ENCODE assay signal across 1 cellular context in the genomic region with DNA sequence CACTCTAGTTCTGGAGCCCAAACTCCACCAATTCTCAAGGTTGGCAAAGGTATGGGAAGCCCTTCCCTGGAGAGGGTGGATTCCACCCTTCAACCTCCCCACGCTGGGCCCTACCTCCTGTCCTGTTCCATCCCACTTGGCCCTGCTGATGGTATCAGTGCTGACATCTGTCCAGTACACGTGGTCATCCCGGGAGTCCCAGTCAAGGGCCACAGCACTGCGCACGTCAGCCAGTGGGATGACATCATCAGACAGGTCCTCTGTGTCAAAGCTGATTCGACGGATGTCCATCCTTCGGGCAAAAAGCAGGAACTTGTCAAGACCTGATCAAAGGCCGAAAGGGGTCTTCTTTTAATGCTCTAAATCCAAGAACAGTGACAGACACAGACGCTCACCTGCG.
TF ChIP-seq lines count a peak whose summit lies in the region.

No MANE protein-coding gene starts in this region.

TF ChIP-seq in K562, 482 proteins besides CTCF, POLR2A, EP300 and RAD21 (continued from another document and continues in another):
- TF ChIP-seq, protein P1, sequence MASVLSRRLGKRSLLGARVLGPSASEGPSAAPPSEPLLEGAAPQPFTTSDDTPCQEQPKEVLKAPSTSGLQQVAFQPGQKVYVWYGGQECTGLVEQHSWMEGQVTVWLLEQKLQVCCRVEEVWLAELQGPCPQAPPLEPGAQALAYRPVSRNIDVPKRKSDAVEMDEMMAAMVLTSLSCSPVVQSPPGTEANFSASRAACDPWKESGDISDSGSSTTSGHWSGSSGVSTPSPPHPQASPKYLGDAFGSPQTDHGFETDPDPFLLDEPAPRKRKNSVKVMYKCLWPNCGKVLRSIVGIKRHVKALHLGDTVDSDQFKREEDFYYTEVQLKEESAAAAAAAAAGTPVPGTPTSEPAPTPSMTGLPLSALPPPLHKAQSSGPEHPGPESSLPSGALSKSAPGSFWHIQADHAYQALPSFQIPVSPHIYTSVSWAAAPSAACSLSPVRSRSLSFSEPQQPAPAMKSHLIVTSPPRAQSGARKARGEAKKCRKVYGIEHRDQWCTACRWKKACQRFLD (CRISPR knock-in tag; IDR thresholded peaks at IDR 0.05), result no peak
- TF ChIP-seq TAF1 (IDR thresholded peaks at IDR 0.05; ENCODE audit: control insufficient read depth, extremely low read depth, insufficient read depth, low read length, severe bottlenecking) (no peak), SMARCA5 (IDR thresholded peaks at IDR 0.05) (no peak), SMAD3 (CRISPR knock-in tag; conservative IDR thresholded peaks at IDR 0.05) (no peak; the same call in 1 of the 2 replicates), NFE2L1 (tag; IDR thresholded peaks at IDR 0.05; ENCODE audit: borderline replicate concordance, low read depth) (no peak), ZNF551 (CRISPR knock-in tag; IDR thresholded peaks at IDR 0.05) (no peak), MCM3 (IDR thresholded peaks at IDR 0.05) (no peak), ZNF212 (CRISPR knock-in tag; IDR thresholded peaks at IDR 0.05) (no peak), TCF7 (IDR thresholded peaks at IDR 0.05; ENCODE audit: borderline replicate concordance) (no peak), MAZ (CRISPR knock-in tag; conservative IDR thresholded peaks at IDR 0.05 in 1 of 2, IDR thresholded peaks at IDR 0.05 in 1 of 2) (no peak; a peak in 2 of 4 replicates), RFX1 (IDR thresholded peaks at IDR 0.05) (no peak), ZNF217 (CRISPR knock-in tag; IDR thresholded peaks at IDR 0.05) (no peak), SUPT5H (IDR thresholded peaks at IDR 0.05) (no peak), NFATC3 (IDR thresholded peaks at IDR 0.05) (no peak), YY1 (IDR thresholded peaks at IDR 0.05; ENCODE audit: borderline replicate concordance in 1 of 3, control insufficient read depth in 1 of 3, extremely low read depth in 1 of 3, insufficient read depth in 3 of 3, insufficient read length in 1 of 3, insufficient replicate concordance in 2 of 3, low read depth in 1 of 3, low read length in 2 of 3) (no peak), CBX1 (IDR thresholded peaks at IDR 0.05; ENCODE audit: low read depth) (no peak), PML (IDR thresholded peaks at IDR 0.05; ENCODE audit: low read length) (no peak), NRF1 (conservative IDR thresholded peaks at IDR 0.05 in 1 of 2, IDR thresholded peaks at IDR 0.05 in 1 of 2) (peak; percentile 82 to 86), CCAR2 (IDR thresholded peaks at IDR 0.05; ENCODE audit: low read depth, low read length) (no peak), SMARCE1 (IDR thresholded peaks at IDR 0.05) (no peak; the same call in 1 of the 2 replicates), ZNF785 (CRISPR knock-in tag; IDR thresholded peaks at IDR 0.05) (no peak), TGIF2 (CRISPR knock-in tag; IDR thresholded peaks at IDR 0.05) (no peak), EHMT2 (IDR thresholded peaks at IDR 0.05) (no peak), ZFP1 (CRISPR knock-in tag; IDR thresholded peaks at IDR 0.05) (no peak)
- TF ChIP-seq, protein P2, sequence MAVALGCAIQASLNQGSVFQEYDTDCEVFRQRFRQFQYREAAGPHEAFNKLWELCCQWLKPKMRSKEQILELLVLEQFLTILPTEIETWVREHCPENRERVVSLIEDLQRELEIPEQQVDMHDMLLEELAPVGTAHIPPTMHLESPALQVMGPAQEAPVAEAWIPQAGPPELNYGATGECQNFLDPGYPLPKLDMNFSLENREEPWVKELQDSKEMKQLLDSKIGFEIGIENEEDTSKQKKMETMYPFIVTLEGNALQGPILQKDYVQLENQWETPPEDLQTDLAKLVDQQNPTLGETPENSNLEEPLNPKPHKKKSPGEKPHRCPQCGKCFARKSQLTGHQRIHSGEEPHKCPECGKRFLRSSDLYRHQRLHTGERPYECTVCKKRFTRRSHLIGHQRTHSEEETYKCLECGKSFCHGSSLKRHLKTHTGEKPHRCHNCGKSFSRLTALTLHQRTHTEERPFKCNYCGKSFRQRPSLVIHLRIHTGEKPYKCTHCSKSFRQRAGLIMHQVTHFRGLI (CRISPR knock-in tag; IDR thresholded peaks at IDR 0.05), result no peak
- TF ChIP-seq, protein P3, sequence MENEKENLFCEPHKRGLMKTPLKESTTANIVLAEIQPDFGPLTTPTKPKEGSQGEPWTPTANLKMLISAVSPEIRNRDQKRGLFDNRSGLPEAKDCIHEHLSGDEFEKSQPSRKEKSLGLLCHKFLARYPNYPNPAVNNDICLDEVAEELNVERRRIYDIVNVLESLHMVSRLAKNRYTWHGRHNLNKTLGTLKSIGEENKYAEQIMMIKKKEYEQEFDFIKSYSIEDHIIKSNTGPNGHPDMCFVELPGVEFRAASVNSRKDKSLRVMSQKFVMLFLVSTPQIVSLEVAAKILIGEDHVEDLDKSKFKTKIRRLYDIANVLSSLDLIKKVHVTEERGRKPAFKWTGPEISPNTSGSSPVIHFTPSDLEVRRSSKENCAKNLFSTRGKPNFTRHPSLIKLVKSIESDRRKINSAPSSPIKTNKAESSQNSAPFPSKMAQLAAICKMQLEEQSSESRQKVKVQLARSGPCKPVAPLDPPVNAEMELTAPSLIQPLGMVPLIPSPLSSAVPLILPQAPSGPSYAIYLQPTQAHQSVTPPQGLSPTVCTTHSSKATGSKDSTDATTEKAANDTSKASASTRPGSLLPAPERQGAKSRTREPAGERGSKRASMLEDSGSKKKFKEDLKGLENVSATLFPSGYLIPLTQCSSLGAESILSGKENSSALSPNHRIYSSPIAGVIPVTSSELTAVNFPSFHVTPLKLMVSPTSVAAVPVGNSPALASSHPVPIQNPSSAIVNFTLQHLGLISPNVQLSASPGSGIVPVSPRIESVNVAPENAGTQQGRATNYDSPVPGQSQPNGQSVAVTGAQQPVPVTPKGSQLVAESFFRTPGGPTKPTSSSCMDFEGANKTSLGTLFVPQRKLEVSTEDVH (IDR thresholded peaks at IDR 0.05; ENCODE audit: low read depth, partially characterized antibody), result peak; percentile 26
- TF ChIP-seq, protein P4, sequence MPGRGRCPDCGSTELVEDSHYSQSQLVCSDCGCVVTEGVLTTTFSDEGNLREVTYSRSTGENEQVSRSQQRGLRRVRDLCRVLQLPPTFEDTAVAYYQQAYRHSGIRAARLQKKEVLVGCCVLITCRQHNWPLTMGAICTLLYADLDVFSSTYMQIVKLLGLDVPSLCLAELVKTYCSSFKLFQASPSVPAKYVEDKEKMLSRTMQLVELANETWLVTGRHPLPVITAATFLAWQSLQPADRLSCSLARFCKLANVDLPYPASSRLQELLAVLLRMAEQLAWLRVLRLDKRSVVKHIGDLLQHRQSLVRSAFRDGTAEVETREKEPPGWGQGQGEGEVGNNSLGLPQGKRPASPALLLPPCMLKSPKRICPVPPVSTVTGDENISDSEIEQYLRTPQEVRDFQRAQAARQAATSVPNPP (IDR thresholded peaks at IDR 0.05; ENCODE audit: borderline replicate concordance, insufficient read depth, insufficient read length), result no peak
- TF ChIP-seq, protein P5, sequence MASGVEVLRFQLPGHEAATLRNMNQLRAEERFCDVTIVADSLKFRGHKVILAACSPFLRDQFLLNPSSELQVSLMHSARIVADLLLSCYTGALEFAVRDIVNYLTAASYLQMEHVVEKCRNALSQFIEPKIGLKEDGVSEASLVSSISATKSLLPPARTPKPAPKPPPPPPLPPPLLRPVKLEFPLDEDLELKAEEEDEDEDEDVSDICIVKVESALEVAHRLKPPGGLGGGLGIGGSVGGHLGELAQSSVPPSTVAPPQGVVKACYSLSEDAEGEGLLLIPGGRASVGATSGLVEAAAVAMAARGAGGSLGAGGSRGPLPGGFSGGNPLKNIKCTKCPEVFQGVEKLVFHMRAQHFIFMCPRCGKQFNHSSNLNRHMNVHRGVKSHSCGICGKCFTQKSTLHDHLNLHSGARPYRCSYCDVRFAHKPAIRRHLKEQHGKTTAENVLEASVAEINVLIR (CRISPR knock-in tag; IDR thresholded peaks at IDR 0.05), result peak; percentile 64
- TF ChIP-seq, protein P6, sequence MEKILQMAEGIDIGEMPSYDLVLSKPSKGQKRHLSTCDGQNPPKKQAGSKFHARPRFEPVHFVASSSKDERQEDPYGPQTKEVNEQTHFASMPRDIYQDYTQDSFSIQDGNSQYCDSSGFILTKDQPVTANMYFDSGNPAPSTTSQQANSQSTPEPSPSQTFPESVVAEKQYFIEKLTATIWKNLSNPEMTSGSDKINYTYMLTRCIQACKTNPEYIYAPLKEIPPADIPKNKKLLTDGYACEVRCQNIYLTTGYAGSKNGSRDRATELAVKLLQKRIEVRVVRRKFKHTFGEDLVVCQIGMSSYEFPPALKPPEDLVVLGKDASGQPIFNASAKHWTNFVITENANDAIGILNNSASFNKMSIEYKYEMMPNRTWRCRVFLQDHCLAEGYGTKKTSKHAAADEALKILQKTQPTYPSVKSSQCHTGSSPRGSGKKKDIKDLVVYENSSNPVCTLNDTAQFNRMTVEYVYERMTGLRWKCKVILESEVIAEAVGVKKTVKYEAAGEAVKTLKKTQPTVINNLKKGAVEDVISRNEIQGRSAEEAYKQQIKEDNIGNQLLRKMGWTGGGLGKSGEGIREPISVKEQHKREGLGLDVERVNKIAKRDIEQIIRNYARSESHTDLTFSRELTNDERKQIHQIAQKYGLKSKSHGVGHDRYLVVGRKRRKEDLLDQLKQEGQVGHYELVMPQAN (IDR thresholded peaks at IDR 0.05; ENCODE audit: borderline replicate concordance), result peak; percentile 50; the same call in 1 of the 2 replicates
- TF ChIP-seq, protein P7, sequence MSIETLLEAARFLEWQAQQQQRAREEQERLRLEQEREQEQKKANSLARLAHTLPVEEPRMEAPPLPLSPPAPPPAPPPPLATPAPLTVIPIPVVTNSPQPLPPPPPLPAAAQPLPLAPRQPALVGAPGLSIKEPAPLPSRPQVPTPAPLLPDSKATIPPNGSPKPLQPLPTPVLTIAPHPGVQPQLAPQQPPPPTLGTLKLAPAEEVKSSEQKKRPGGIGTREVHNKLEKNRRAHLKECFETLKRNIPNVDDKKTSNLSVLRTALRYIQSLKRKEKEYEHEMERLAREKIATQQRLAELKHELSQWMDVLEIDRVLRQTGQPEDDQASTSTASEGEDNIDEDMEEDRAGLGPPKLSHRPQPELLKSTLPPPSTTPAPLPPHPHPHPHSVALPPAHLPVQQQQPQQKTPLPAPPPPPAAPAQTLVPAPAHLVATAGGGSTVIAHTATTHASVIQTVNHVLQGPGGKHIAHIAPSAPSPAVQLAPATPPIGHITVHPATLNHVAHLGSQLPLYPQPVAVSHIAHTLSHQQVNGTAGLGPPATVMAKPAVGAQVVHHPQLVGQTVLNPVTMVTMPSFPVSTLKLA (conservative IDR thresholded peaks at IDR 0.05), result peak; percentile 94 to 97
- TF ChIP-seq, protein P8, sequence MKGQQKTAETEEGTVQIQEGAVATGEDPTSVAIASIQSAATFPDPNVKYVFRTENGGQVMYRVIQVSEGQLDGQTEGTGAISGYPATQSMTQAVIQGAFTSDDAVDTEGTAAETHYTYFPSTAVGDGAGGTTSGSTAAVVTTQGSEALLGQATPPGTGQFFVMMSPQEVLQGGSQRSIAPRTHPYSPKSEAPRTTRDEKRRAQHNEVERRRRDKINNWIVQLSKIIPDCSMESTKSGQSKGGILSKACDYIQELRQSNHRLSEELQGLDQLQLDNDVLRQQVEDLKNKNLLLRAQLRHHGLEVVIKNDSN (CRISPR knock-in tag; IDR thresholded peaks at IDR 0.05), result peak; percentile 78
- TF ChIP-seq, protein P9, sequence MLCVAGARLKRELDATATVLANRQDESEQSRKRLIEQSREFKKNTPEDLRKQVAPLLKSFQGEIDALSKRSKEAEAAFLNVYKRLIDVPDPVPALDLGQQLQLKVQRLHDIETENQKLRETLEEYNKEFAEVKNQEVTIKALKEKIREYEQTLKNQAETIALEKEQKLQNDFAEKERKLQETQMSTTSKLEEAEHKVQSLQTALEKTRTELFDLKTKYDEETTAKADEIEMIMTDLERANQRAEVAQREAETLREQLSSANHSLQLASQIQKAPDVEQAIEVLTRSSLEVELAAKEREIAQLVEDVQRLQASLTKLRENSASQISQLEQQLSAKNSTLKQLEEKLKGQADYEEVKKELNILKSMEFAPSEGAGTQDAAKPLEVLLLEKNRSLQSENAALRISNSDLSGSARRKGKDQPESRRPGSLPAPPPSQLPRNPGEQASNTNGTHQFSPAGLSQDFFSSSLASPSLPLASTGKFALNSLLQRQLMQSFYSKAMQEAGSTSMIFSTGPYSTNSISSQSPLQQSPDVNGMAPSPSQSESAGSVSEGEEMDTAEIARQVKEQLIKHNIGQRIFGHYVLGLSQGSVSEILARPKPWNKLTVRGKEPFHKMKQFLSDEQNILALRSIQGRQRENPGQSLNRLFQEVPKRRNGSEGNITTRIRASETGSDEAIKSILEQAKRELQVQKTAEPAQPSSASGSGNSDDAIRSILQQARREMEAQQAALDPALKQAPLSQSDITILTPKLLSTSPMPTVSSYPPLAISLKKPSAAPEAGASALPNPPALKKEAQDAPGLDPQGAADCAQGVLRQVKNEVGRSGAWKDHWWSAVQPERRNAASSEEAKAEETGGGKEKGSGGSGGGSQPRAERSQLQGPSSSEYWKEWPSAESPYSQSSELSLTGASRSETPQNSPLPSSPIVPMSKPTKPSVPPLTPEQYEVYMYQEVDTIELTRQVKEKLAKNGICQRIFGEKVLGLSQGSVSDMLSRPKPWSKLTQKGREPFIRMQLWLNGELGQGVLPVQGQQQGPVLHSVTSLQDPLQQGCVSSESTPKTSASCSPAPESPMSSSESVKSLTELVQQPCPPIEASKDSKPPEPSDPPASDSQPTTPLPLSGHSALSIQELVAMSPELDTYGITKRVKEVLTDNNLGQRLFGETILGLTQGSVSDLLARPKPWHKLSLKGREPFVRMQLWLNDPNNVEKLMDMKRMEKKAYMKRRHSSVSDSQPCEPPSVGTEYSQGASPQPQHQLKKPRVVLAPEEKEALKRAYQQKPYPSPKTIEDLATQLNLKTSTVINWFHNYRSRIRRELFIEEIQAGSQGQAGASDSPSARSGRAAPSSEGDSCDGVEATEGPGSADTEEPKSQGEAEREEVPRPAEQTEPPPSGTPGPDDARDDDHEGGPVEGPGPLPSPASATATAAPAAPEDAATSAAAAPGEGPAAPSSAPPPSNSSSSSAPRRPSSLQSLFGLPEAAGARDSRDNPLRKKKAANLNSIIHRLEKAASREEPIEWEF (CRISPR knock-in tag; IDR thresholded peaks at IDR 0.05), result no peak
- TF ChIP-seq, protein P10, sequence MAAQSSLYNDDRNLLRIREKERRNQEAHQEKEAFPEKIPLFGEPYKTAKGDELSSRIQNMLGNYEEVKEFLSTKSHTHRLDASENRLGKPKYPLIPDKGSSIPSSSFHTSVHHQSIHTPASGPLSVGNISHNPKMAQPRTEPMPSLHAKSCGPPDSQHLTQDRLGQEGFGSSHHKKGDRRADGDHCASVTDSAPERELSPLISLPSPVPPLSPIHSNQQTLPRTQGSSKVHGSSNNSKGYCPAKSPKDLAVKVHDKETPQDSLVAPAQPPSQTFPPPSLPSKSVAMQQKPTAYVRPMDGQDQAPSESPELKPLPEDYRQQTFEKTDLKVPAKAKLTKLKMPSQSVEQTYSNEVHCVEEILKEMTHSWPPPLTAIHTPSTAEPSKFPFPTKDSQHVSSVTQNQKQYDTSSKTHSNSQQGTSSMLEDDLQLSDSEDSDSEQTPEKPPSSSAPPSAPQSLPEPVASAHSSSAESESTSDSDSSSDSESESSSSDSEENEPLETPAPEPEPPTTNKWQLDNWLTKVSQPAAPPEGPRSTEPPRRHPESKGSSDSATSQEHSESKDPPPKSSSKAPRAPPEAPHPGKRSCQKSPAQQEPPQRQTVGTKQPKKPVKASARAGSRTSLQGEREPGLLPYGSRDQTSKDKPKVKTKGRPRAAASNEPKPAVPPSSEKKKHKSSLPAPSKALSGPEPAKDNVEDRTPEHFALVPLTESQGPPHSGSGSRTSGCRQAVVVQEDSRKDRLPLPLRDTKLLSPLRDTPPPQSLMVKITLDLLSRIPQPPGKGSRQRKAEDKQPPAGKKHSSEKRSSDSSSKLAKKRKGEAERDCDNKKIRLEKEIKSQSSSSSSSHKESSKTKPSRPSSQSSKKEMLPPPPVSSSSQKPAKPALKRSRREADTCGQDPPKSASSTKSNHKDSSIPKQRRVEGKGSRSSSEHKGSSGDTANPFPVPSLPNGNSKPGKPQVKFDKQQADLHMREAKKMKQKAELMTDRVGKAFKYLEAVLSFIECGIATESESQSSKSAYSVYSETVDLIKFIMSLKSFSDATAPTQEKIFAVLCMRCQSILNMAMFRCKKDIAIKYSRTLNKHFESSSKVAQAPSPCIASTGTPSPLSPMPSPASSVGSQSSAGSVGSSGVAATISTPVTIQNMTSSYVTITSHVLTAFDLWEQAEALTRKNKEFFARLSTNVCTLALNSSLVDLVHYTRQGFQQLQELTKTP (IDR thresholded peaks at IDR 0.05; ENCODE audit: low read depth in 1 of 2, partially characterized antibody in 2 of 2), result no peak
